ENCODE assay signal across 17 cellular contexts in genomic region chr22:28497188-28497587, GRCh38.
A peak's percentile ranks its signal among the peaks of the same experiment; 100 is the strongest.
DNase-seq lines count a peak whose midpoint lies in the region; ATAC-seq and TF ChIP-seq lines count a peak whose summit lies in the region.
"Had no signal": no experiment of that assay in that cellular context is flagged by ENCODE, and none has a peak within 500 bp of the region (broad histone marks: within the 10 kb centered on the region; RNA-seq: fewer than 3 reads in every experiment).

No MANE protein-coding gene starts in this region.

- CTCF ChIA-PET in IMR-90 (lab: Yijun Ruan, JAX), result no interaction called here

- BruUV-seq in IMR-90 (replicated peaks; lab: Mats Ljungman, UMichigan), result no TSS peak

- DNase-seq in AG20443 (ENCODE audit: low spot score), result peak; percentile 27
- DNase-seq in IMR-90, result peak; percentile 25
- DNase-seq in cardiac fibroblast (ENCODE audit: low read depth in 2 of 2), result peak; percentile 11 to 37
- DNase-seq in iris pigment epithelial cell (ENCODE audit: low read depth), result peak; percentile 45
- DNase-seq in NCI-H748 (lab: John Stamatoyannopoulos, UW; ENCODE audit: unreplicated experiment), result no peak
- DNase-seq in activated T-cell treated with anti-CD3 and anti-CD28 coated beads, Interleukin-2, amount 50 U/mL, for 1 hour, result no peak
- DNase-seq in NCI-H146 treated with DMSO at 0.1 percent for 48 hours (lab: John Stamatoyannopoulos, UW; ENCODE audit: unreplicated experiment), result no peak
- DNase-seq: CD8-positive, alpha-beta T cell; NCI-H1092 treated with DMSO at 0.1 percent for 48 hours; NCI-H1694 treated with DMSO at 0.1 percent for 48 hours; NCI-H446 treated with DMSO at 0.1 percent for 48 hours; NCI-H82; Peyer's patch; Right ventricle myocardium superior had no signal

- H4K5ac ChIP-seq in IMR-90 (ENCODE audit: low read depth, low read length), result no peak overlapping the region

- no peak overlapping the region for H2AK9ac ChIP-seq in IMR-90 (replicated peaks; ENCODE audit: low read depth, low read length, poor library complexity)

- peaks cover 4% of the 10 kb centered on the region in 2 experiments; a peak in 2 of 4 replicates for H3K79me1 ChIP-seq in IMR-90 (ENCODE audit: low read depth in 1 of 2, low read length in 2 of 2)

- intact Hi-C loops in IMR-90 (cut with micrococcal nuclease), result no loop called here

- H3K9ac ChIP-seq in IMR-90 (ENCODE audit: low read depth, low read length), result no peak overlapping the region

- no peaks in the 10 kb centered on the region for H3K27me3 ChIP-seq in IMR-90 (ENCODE audit: control insufficient read depth, insufficient read depth, low read length)
- H3K27me3 ChIP-seq: Peyer's patch had no signal

- no peaks in the 10 kb centered on the region for H3K9me3 ChIP-seq in IMR-90 (ENCODE audit: control insufficient read depth, insufficient read depth, low read length)
- H3K9me3 ChIP-seq: Peyer's patch had no signal

- dilution Hi-C loops in IMR-90 (cut with HindIII; ENCODE audit: low sequenced_read_pairs, unreplicated experiment), result no loop called here

- H2AK5ac ChIP-seq in IMR-90 (ENCODE audit: low read depth, low read length), result no peak overlapping the region

- H3K23ac ChIP-seq in IMR-90 (ENCODE audit: low read depth, low read length), result no peak overlapping the region

- no peak overlapping the region for H3K14ac ChIP-seq in IMR-90 (replicated peaks; ENCODE audit: low read depth, low read length)

- TF ChIP-seq CTCF in IMR-90 (conservative IDR thresholded peaks at IDR 0.05; ENCODE audit: low read depth, low read length), result no peak
- peak; percentile 7 for TF ChIP-seq CTCF in cardiac fibroblast (IDR thresholded peaks at IDR 0.05; ENCODE audit: low read depth, low read length)

- no peak overlapping the region for H2AFZ ChIP-seq in IMR-90 (replicated peaks; ENCODE audit: low read length, poor library complexity)

- H2BK20ac ChIP-seq in IMR-90 (ENCODE audit: low read depth, low read length), result no peak overlapping the region

- H2BK120ac ChIP-seq in IMR-90 (ENCODE audit: low read depth, low read length), result no peak overlapping the region

- H3K4ac ChIP-seq in IMR-90 (ENCODE audit: low read depth, low read length), result no peak overlapping the region

- no peaks in the 10 kb centered on the region for H4K20me1 ChIP-seq in IMR-90 (ENCODE audit: insufficient read depth, low read length)

- TF ChIP-seq RAD21 in IMR-90 (IDR thresholded peaks at IDR 0.05; ENCODE audit: low read length), result no peak

- H3K36me3 ChIP-seq in IMR-90 (ENCODE audit: control insufficient read depth, insufficient read depth, low read length), result no peaks in the 10 kb centered on the region
- H3K36me3 ChIP-seq: Peyer's patch had no signal

- TF ChIP-seq POLR2A in IMR-90 (IDR thresholded peaks at IDR 0.05; ENCODE audit: low read depth, low read length), result no peak

- no peak overlapping the region for H3K27ac ChIP-seq in IMR-90 (ENCODE audit: insufficient read depth, low read length)
- H3K27ac ChIP-seq: Peyer's patch had no signal

- no peaks in the 10 kb centered on the region for H3K9me1 ChIP-seq in IMR-90 (ENCODE audit: insufficient read depth, low read length)

- no CpG with 5 or more reads among the region's 2 CpGs for WGBS in IMR-90 (ENCODE audit: extremely low coverage in 2 of 2, insufficient read length in 1 of 2), 2 experiments

- POLR2A ChIA-PET in IMR-90 (lab: Charles Lee; ENCODE audit: unreplicated experiment), result no interaction called here

- peak overlapping the region; percentile 8; the same call in 1 of the 2 replicates for H3K18ac ChIP-seq in IMR-90 (ENCODE audit: low read depth, low read length)

- ATAC-seq in IMR-90 (ENCODE audit: low read depth) (peak; percentile 84), HG03108 (IDR thresholded peaks at IDR 0.05; ENCODE audit: unreplicated experiment) (no peak)
- ATAC-seq: CD8-positive, alpha-beta T cell; HCT116; K562 had no signal

- no peak overlapping the region for H2BK15ac ChIP-seq in IMR-90 (ENCODE audit: low read depth, low read length)

- H4K91ac ChIP-seq in IMR-90 (ENCODE audit: insufficient read depth, low read depth, low read length), result no peak overlapping the region

- no peak overlapping the region; the same call in 1 of the 2 replicates for H3K56ac ChIP-seq in IMR-90 (ENCODE audit: extremely low read depth, insufficient read depth, low read length)

- H2BK5ac ChIP-seq in IMR-90 (ENCODE audit: low read depth, low read length, poor library complexity, severe bottlenecking), result no peak overlapping the region

- peak overlapping the region; percentile 26; the same call in 1 of the 2 replicates for H3K4me2 ChIP-seq in IMR-90 (ENCODE audit: low read depth, low read length)

- peaks cover 2% of the 10 kb centered on the region; the same call in 1 of the 2 replicates for H3K4me1 ChIP-seq in IMR-90 (ENCODE audit: control insufficient read depth, insufficient read depth, low read length)
- H3K4me1 ChIP-seq: Peyer's patch had no signal

- no peak overlapping the region for H4K8ac ChIP-seq in IMR-90 (ENCODE audit: low read depth in 2 of 2, low read length in 2 of 2)

- H3K4me3 ChIP-seq in IMR-90 (ENCODE audit: insufficient read depth, low read depth, low read length), result no peak overlapping the region
- no peak overlapping the region for H3K4me3 ChIP-seq in cardiac fibroblast (replicated peaks in 1 of 2; ENCODE audit: low read depth in 2 of 2, low read length in 2 of 2)
- H3K4me3 ChIP-seq: K562, Peyer's patch had no signal

- in situ Hi-C loops in IMR-90 (cut with MboI; ENCODE audit: low sequenced_read_pairs), result no loop called here

TF ChIP-seq in IMR-90, 13 proteins besides CTCF, POLR2A, EP300 and RAD21:
- TF ChIP-seq NFE2L2 (IDR thresholded peaks at IDR 0.05; ENCODE audit: low read depth, low read length) (no peak), SMC3 (IDR thresholded peaks at IDR 0.05; ENCODE audit: low read depth, low read length) (no peak), MAZ (IDR thresholded peaks at IDR 0.05; ENCODE audit: borderline replicate concordance, low read depth, low read length) (no peak), FOS (IDR thresholded peaks at IDR 0.05; ENCODE audit: low read depth, low read length) (no peak), BHLHE40 (IDR thresholded peaks at IDR 0.05; ENCODE audit: low read depth, low read length) (no peak), RFX5 (IDR thresholded peaks at IDR 0.05; ENCODE audit: low read depth, low read length) (no peak), CHD1 (IDR thresholded peaks at IDR 0.05; ENCODE audit: low read depth, low read length) (no peak), MAFK (IDR thresholded peaks at IDR 0.05; ENCODE audit: low read depth, low read length) (no peak), USF2 (IDR thresholded peaks at IDR 0.05; ENCODE audit: low read depth, low read length) (no peak), MXI1 (IDR thresholded peaks at IDR 0.05; ENCODE audit: borderline replicate concordance, low read depth, low read length) (no peak), RCOR1 (IDR thresholded peaks at IDR 0.05; ENCODE audit: insufficient replicate concordance, low read length) (no peak), ELK1 (IDR thresholded peaks at IDR 0.05; ENCODE audit: borderline replicate concordance, low read depth, low read length) (no peak), CEBPB (IDR thresholded peaks at IDR 0.05; ENCODE audit: low read depth, low read length) (no peak)

Comparison
In these comparisons a context has a peak if more than half of its experiments do, and no peak if none do; other contexts are left out.
1. DNase-seq: peak in AG20443 (single experiment), IMR-90 (single experiment), cardiac fibroblast (2 of 2) and iris pigment epithelial cell (single experiment); none in NCI-H748 (single experiment), activated T-cell treated with anti-CD3 and anti-CD28 coated beads, Interleukin-2, amount 50 U/mL, for 1 hour (single experiment) and NCI-H146 treated with DMSO at 0.1 percent for 48 hours (single experiment).